1 cellular context compared by ENCODE assay signal in genomic region chr2:85161626-85161960, GRCh38.
TF ChIP-seq lines count a peak whose summit lies in the region.

No MANE protein-coding gene starts in this region.

TF ChIP-seq in SK-N-SH, 30 proteins besides CTCF, POLR2A, EP300 and RAD21 (continued from another document):
- no peak for TF ChIP-seq NFIC (IDR thresholded peaks at IDR 0.05; ENCODE audit: borderline replicate concordance)
- TF ChIP-seq USF2 (IDR thresholded peaks at IDR 0.05; ENCODE audit: borderline replicate concordance, low read depth, low read length), result no peak
- no peak for TF ChIP-seq FOSL2 (IDR thresholded peaks at IDR 0.05; ENCODE audit: borderline replicate concordance, low read depth)
- TF ChIP-seq RFX5 (IDR thresholded peaks at IDR 0.05; ENCODE audit: low read length), result no peak
- no peak for TF ChIP-seq CHD2 (IDR thresholded peaks at IDR 0.05; ENCODE audit: low read length, partially characterized antibody)
- no peak for TF ChIP-seq YY1 (IDR thresholded peaks at IDR 0.05; ENCODE audit: low read depth)
- no peak for TF ChIP-seq IRF3 (IDR thresholded peaks at IDR 0.05; ENCODE audit: low read depth, low read length)
- no peak for TF ChIP-seq SMC3 (IDR thresholded peaks at IDR 0.05; ENCODE audit: low read depth, low read length)
- no peak for TF ChIP-seq RXRA (IDR thresholded peaks at IDR 0.05; ENCODE audit: borderline replicate concordance, low read depth)
- TF ChIP-seq MXI1 (IDR thresholded peaks at IDR 0.05; ENCODE audit: low read depth, low read length), result no peak
- TF ChIP-seq TCF12 (IDR thresholded peaks at IDR 0.05), result no peak
- TF ChIP-seq PBX3 (IDR thresholded peaks at IDR 0.05), result no peak
- TF ChIP-seq MAX (IDR thresholded peaks at IDR 0.05; ENCODE audit: low read depth), result no peak
- no peak for TF ChIP-seq FOXJ3 (CRISPR knock-in tag; IDR thresholded peaks at IDR 0.05)
- no peak for TF ChIP-seq POLR2AphosphoS5 (IDR thresholded peaks at IDR 0.05; ENCODE audit: low read depth, low read length)
- TF ChIP-seq FOXM1 (IDR thresholded peaks at IDR 0.05; ENCODE audit: low read depth), result no peak
- TF ChIP-seq JUND (IDR thresholded peaks at IDR 0.05), result no peak
